Comparison of ENCODE assay signal across 21 cellular contexts in the genomic region with DNA sequence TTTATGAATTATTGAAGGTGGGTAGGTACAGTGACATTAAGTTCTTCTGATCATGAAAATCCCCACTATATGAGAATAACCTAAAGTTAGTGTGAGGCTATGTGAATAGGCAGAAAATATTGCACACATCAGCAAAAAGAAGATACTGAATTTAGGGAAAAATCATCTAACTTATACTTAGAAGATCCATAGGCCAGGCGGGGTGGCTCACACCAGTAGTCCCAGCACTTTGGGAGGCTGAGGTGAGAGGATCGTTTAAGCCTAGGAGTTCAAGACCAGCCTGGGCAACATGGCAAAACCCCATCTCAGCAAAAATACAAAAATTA. TPM values are rescaled to one million over a fixed set of nuclear protein-coding genes. Genes with fewer than 3 reads are reported as not detected.
A peak's percentile ranks its signal among the peaks of the same experiment; 100 is the strongest.
DNase-seq lines count a peak whose midpoint lies in the region; ATAC-seq, FAIRE-seq and TF ChIP-seq lines count a peak whose summit lies in the region.
"Had no signal": no experiment of that assay in that cellular context is flagged by ENCODE, and none has a peak within 500 bp of the region (broad histone marks: within the 10 kb centered on the region; RNA-seq: fewer than 3 reads in every experiment).

No MANE protein-coding gene starts in this region.

- TF ChIP-seq POLR2A in K562 (conservative IDR thresholded peaks at IDR 0.05) = no peak

- CTCF ChIA-PET in K562 (lab: Yijun Ruan, JAX; ENCODE audit: low intra/inter-chr PET ratio) = no interaction called here
- CTCF ChIA-PET in activated CD4-positive, alpha-beta memory T cell treated with anti-CD3 and anti-CD28 coated beads, Interleukin-2, amount 10 ng/mL, durations not matched to agents 7 days and 5 days (lab: Charles Lee) = no interaction called here

- H3K27ac Mint-ChIP-seq in activated CD4-positive, alpha-beta memory T cell treated with anti-CD3 and anti-CD28 coated beads, Interleukin-2, amount 10 ng/mL, durations not matched to agents 7 days and 5 days = no peak overlapping the region
- H3K27ac Mint-ChIP-seq: T-cell had no signal

- TF ChIP-seq CTCF in K562 (IDR thresholded peaks at IDR 0.05 in 2 of 3, conservative IDR thresholded peaks at IDR 0.05 in 1 of 3; ENCODE audit: insufficient read depth in 2 of 3, low read depth in 1 of 3, low read length in 3 of 3) = no peak
- no peak for TF ChIP-seq CTCF in lower lobe of right lung (IDR thresholded peaks at IDR 0.05)

- H3K9ac ChIP-seq in BLaER1 = no peak overlapping the region
- H3K9ac ChIP-seq in HUES48 (ENCODE audit: low read depth, low read length) = no peak overlapping the region
- no peak overlapping the region for H3K9ac ChIP-seq in K562 (ENCODE audit: insufficient read depth in 1 of 2, low read depth in 2 of 2, low read length in 2 of 2)

- H3K4me3 ChIP-seq in BLaER1 (no peak overlapping the region), HUES48 (ENCODE audit: low read depth, low read length) (no peak overlapping the region), K562 (no peak overlapping the region), lower lobe of right lung (no peak overlapping the region), right cardiac atrium (ENCODE audit: low read length) (no peak overlapping the region)
- H3K4me3 ChIP-seq: GM12878 had no signal

- BruUV-seq in K562 (replicated peaks; lab: Mats Ljungman, UMichigan) = no TSS peak

- H3K4me1 ChIP-seq in BLaER1 = peaks cover 16% of the 10 kb centered on the region
- peaks cover 14% of the 10 kb centered on the region for H3K4me1 ChIP-seq in HUES48 (ENCODE audit: control insufficient read depth, insufficient read depth, low read length)
- peaks cover 28 to 36% of the 10 kb centered on the region in 2 experiments for H3K4me1 ChIP-seq in K562 (replicated peaks in 1 of 2; ENCODE audit: control insufficient read depth in 2 of 2, insufficient read depth in 2 of 2, low read length in 2 of 2)
- peaks cover 16% of the 10 kb centered on the region for H3K4me1 ChIP-seq in lower lobe of right lung
- no peaks in the 10 kb centered on the region for H3K4me1 ChIP-seq in right cardiac atrium (ENCODE audit: control insufficient read depth, insufficient read depth, low read length)

- no peak overlapping the region for H3K4me3 Mint-ChIP-seq in activated CD4-positive, alpha-beta memory T cell treated with anti-CD3 and anti-CD28 coated beads, Interleukin-2, amount 10 ng/mL, durations not matched to agents 7 days and 5 days
- H3K4me3 Mint-ChIP-seq: T-cell had no signal

- H3K9me3 ChIP-seq in BLaER1 (peaks cover 11% of the 10 kb centered on the region; the same call in 1 of the 2 replicates), HUES48 (ENCODE audit: control insufficient read depth, insufficient read depth, low read length) (0 out of 2 replicates have a peak, but pooled peaks cover 7% of the 10 kb centered on the region), K562 (replicated peaks; ENCODE audit: control insufficient read depth, insufficient read depth, low read depth, low read length) (no peaks in the 10 kb centered on the region), lower lobe of right lung (no peaks in the 10 kb centered on the region), right cardiac atrium (ENCODE audit: control insufficient read depth, low read length) (no peaks in the 10 kb centered on the region)

- H3K9me3 Mint-ChIP-seq in activated CD4-positive, alpha-beta memory T cell treated with anti-CD3 and anti-CD28 coated beads, Interleukin-2, amount 10 ng/mL, durations not matched to agents 7 days and 5 days = peaks cover 4% of the 10 kb centered on the region
- H3K9me3 Mint-ChIP-seq: IgD-negative memory B cell had no signal

- TF ChIP-seq RAD21 in K562 (CRISPR knock-in tag; conservative IDR thresholded peaks at IDR 0.05 in 1 of 2, IDR thresholded peaks at IDR 0.05 in 1 of 2) = no peak

- DNase-seq in K562 (ENCODE audit: extremely low read depth in 1 of 4, low spot score in 3 of 4) (no peak), lower lobe of right lung (no peak), right cardiac atrium (no peak), COLO829 (ENCODE audit: low spot score) (no peak)
- DNase-seq in activated CD4-positive, alpha-beta memory T cell treated with anti-CD3 and anti-CD28 coated beads, Interleukin-2, amount 10 ng/mL, durations not matched to agents 7 days and 5 days = no peak
- DNase-seq: NCI-H1092 treated with DMSO at 0.1 percent for 48 hours, NCI-H146, NCI-H2029 treated with DMSO at 0.1 percent for 48 hours, NCI-H2171, NCI-H526 treated with DMSO at 0.1 percent for 48 hours, Right ventricle myocardium superior, T-cell had no signal

- TF ChIP-seq EP300 in K562 (IDR thresholded peaks at IDR 0.05; ENCODE audit: low read length) = no peak

- FAIRE-seq in K562 (lab: Jason Lieb, UNC) = no peak
- FAIRE-seq: GM18507, H54 had no signal

- H3K36me3 Mint-ChIP-seq in activated CD4-positive, alpha-beta memory T cell treated with anti-CD3 and anti-CD28 coated beads, Interleukin-2, amount 10 ng/mL, durations not matched to agents 7 days and 5 days (ENCODE audit: low read depth) = no peaks in the 10 kb centered on the region
- H3K36me3 Mint-ChIP-seq: CD4-positive, alpha-beta memory T cell; T-cell had no signal

- H3K27ac ChIP-seq in BLaER1 (no peak overlapping the region), HUES48 (ENCODE audit: low read depth, low read length) (peak overlapping the region; percentile 71), K562 (ENCODE audit: extremely low read depth, low read depth, low read length) (no peak overlapping the region; the same call in 2 of the 3 replicates), lower lobe of right lung (peak overlapping the region; percentile 28), right cardiac atrium (ENCODE audit: low read length) (no peak overlapping the region)

- POLR2A ChIA-PET in K562 (lab: Yijun Ruan, JAX) = interaction anchor here (1.3 kb wide), 1 partner anchor 26 kb away, joined by 5 read pairs; no protein-coding TSS in a partner anchor
- POLR2A ChIA-PET in activated CD4-positive, alpha-beta memory T cell treated with anti-CD3 and anti-CD28 coated beads, Interleukin-2, amount 10 ng/mL, durations not matched to agents 7 days and 5 days (lab: Charles Lee) = no interaction called here

- in situ Hi-C loops in K562 (cut with MboI) = no loop called here

- H3K27me3 Mint-ChIP-seq in activated CD4-positive, alpha-beta memory T cell treated with anti-CD3 and anti-CD28 coated beads, Interleukin-2, amount 10 ng/mL, durations not matched to agents 7 days and 5 days = peaks cover 6% of the 10 kb centered on the region
- H3K27me3 Mint-ChIP-seq: T-cell had no signal

- H3K4me2 ChIP-seq in BLaER1 (peak overlapping the region; percentile 72; the same call in 1 of the 2 replicates), K562 (ENCODE audit: insufficient read depth, low read length) (no peak overlapping the region)

- no peaks in the 10 kb centered on the region for H3K79me2 ChIP-seq in K562 (ENCODE audit: control insufficient read depth, insufficient read depth, low read length)

- peaks cover 18% of the 10 kb centered on the region for H3K4me1 Mint-ChIP-seq in activated CD4-positive, alpha-beta memory T cell treated with anti-CD3 and anti-CD28 coated beads, Interleukin-2, amount 10 ng/mL, durations not matched to agents 7 days and 5 days

- intact Hi-C loops in K562 (cut with micrococcal nuclease) (no loop called here), lower lobe of right lung (cut with DNase I) (no loop called here), right cardiac atrium (cut with DNase I) (no loop called here)

- H3K27me3 ChIP-seq in BLaER1 (no peaks in the 10 kb centered on the region), HUES48 (ENCODE audit: control insufficient read depth, insufficient read depth, low read length) (no peaks in the 10 kb centered on the region), K562 (ENCODE audit: control insufficient read depth in 2 of 2, insufficient read depth in 2 of 2, low read length in 2 of 2) (no peaks in the 10 kb centered on the region), lower lobe of right lung (ENCODE audit: low read depth) (no peaks in the 10 kb centered on the region), right cardiac atrium (ENCODE audit: control insufficient read depth, insufficient read depth) (no peaks in the 10 kb centered on the region)

- H3K36me3 ChIP-seq in BLaER1 (no peaks in the 10 kb centered on the region), HUES48 (ENCODE audit: control insufficient read depth, insufficient read depth, low read length) (no peaks in the 10 kb centered on the region), K562 (ENCODE audit: control insufficient read depth, insufficient read depth, low read length) (no peaks in the 10 kb centered on the region), lower lobe of right lung (no peaks in the 10 kb centered on the region)

- 71% methylated on average over 2 of the region's 2 CpGs for WGBS in K562 (ENCODE audit: insufficient coverage, low coverage, missing lambda C conversion rate)
- 77% methylated on average over 2 of the region's 2 CpGs for WGBS in right cardiac atrium

- H4K20me1 ChIP-seq in BLaER1 (no peaks in the 10 kb centered on the region), K562 (replicated peaks; ENCODE audit: control insufficient read depth, insufficient read depth, low read length) (no peaks in the 10 kb centered on the region)

- ATAC-seq in K562 (no peak), lower lobe of right lung (no peak), right cardiac atrium (no peak), HG03175 (IDR thresholded peaks at IDR 0.05; ENCODE audit: unreplicated experiment) (no peak)
- ATAC-seq: SK-N-SH treated with all-trans-retinoic acid at 6 μM for 48 hours had no signal

- no peaks in the 10 kb centered on the region for H3K9me1 ChIP-seq in K562 (ENCODE audit: control insufficient read depth, insufficient read depth, low read length)

- peak overlapping the region; percentile 83 for H2AFZ ChIP-seq in K562 (ENCODE audit: low read depth, low read length)

RNA-seq across cellular contexts. Expression of a gene that starts 49.5 kb away (rescaled TPM):
- total RNA-seq in K562 (2011; cell fraction: chromatin; rRNA removed; ENCODE audit: low replicate concordance) = 12.4 and 39.8 TPM in 2 replicates
- 7.2 and 8.7 TPM in 2 replicates for total RNA-seq in K562 (2011; cell fraction: nucleolus; rRNA removed)
- total RNA-seq in K562 (2011; cell fraction: nucleoplasm; rRNA removed) = 13.9 and 19.8 TPM in 2 replicates
- 9.3 and 9.8 TPM in 2 replicates for total RNA-seq in K562 (2014; rRNA removed)
- total RNA-seq in K562 (2014; rRNA removed; fragmentation: Illumina TruSeq; extraction: Trizol) = 15.8 and 17.7 TPM in 2 replicates
- 16.6 and 18.7 TPM in 2 replicates for total RNA-seq in K562 (2015; rRNA removed; fragmentation: Illumina TruSeq; extraction: Trizol)
- 10.2 and 10.6 TPM in 2 replicates for total RNA-seq in K562 (2021)
- 11.4 and 15.0 TPM in 2 replicates for polyA plus RNA-seq in K562 (2011; rRNA removed)
- polyA plus RNA-seq in K562 (2011; cell fraction: cytosol; rRNA removed) = 1.5 and 5.7 TPM in 2 replicates
- polyA plus RNA-seq in K562 (2011; cell fraction: nucleus; rRNA removed) = 9.8 and 25.5 TPM in 2 replicates
- polyA plus RNA-seq in K562 (2012) = 6.1 and 7.7 TPM in 2 replicates
- 8.2 and 10.1 TPM in 2 replicates for polyA plus RNA-seq in K562 (2014; fragmentation: Illumina TruSeq; extraction: Trizol)
- 1 to 10 TPM; 4.4 to 5.0 TPM for polyA plus RNA-seq in K562 (2014; fragmentation: Nextera tagmentation; extraction: Ambion mirVana)
- 7.1 and 8.6 TPM in 2 replicates for polyA plus RNA-seq in K562 (2014; rRNA removed)
- 30.2 and 60.5 TPM in 2 replicates for polyA minus RNA-seq in K562 (2011; rRNA and poly(A)+ RNA removed)
- 12.0 and 15.5 TPM in 2 replicates for polyA minus RNA-seq in K562 (2011; cell fraction: cytosol; rRNA and poly(A)+ RNA removed)
- 17.4 and 58.9 TPM in 2 replicates for polyA minus RNA-seq in K562 (2011; cell fraction: nucleus; rRNA and poly(A)+ RNA removed)
- 29.8 TPM for total RNA-seq in lower lobe of right lung
- 10 to 100 TPM; 10.7 to 12.0 TPM for total RNA-seq in activated CD4-positive, alpha-beta memory T cell treated with anti-CD3 and anti-CD28 coated beads, Interleukin-2, amount 10 ng/mL, durations not matched to agents 7 days and 5 days
- total RNA-seq in right cardiac atrium = 10 to 100 TPM; 21.5 to 25.5 (median 25.0) TPM
- 20.0 TPM for polyA plus RNA-seq in right cardiac atrium

Comparison
In these comparisons a context has a peak if more than half of its experiments do, and no peak if none do; other contexts are left out.
1. H3K27ac ChIP-seq: peak in HUES48 (single experiment) and lower lobe of right lung (single experiment); none in BLaER1 (single experiment), K562 (single experiment) and right cardiac atrium (single experiment).